In the genomic region with DNA sequence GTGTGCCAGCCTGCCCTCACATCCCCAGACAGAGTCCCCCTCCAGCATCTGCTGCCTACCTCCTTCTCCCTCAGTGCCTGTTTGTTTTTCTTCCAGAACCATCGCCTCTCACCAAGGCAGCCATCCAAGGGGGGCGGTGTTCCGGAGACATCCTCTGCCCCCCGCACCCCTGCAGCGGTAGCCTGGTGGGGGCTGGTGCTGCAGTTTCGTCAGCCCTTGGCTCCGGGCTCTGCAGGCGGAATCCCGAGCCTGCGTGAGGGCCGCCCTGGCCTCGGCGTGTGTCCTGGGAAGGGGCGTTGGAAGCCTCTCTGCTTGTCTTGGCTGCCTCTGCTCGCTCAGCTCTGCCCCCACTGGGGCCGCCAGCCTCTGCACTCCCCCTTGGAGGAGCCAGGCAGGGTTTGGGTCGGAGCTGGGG, we compare ENCODE assay signal across 10 cellular contexts.
A peak's percentile ranks its signal among the peaks of the same experiment; 100 is the strongest.
DNase-seq lines count a peak whose midpoint lies in the region; ATAC-seq lines count a peak whose summit lies in the region.
"Had no signal": no experiment of that assay in that cellular context is flagged by ENCODE, and none has a peak within 500 bp of the region (broad histone marks: within the 10 kb centered on the region; RNA-seq: fewer than 3 reads in every experiment).

No MANE protein-coding gene starts in this region.

- H3K4ac ChIP-seq in trophoblast cell (ENCODE audit: low read depth, low read length): no peak overlapping the region

- peak overlapping the region; percentile 22 for H3K14ac ChIP-seq in trophoblast cell (ENCODE audit: low read length)

- ATAC-seq in HG03175 (IDR thresholded peaks at IDR 0.05; ENCODE audit: unreplicated experiment): no peak

- no peaks in the 10 kb centered on the region for H3K27me3 ChIP-seq in trophoblast cell (ENCODE audit: insufficient read depth, low read length)

- H2AK5ac ChIP-seq in trophoblast cell (ENCODE audit: low read length): peak overlapping the region; percentile 60

- peaks cover 14 to 28% of the 10 kb centered on the region in 2 experiments for H3K4me1 ChIP-seq in trophoblast cell (ENCODE audit: control insufficient read depth in 1 of 2, insufficient read depth in 2 of 2, low read length in 2 of 2)

- no peak overlapping the region for H2AFZ ChIP-seq in trophoblast cell (ENCODE audit: insufficient read depth, low read length, poor library complexity)

- DNase-seq in DMS 273 treated with DMSO at 0.1 percent for 48 hours (lab: John Stamatoyannopoulos, UW) (peak; percentile 84), SK-N-MC (ENCODE audit: low read depth, low spot score) (no peak), head of caudate nucleus (peak in 30 of 42 donors; percentile 11 to 62 (median 44)), trophoblast cell (no peak), cerebellar nuclear complex (lab: John Stamatoyannopoulos, UW) (no peak), T-helper 9 cell (no peak)
- no peak for DNase-seq in stimulated activated CD4-positive, alpha-beta T cell treated with anti-CD3 and anti-CD28 coated beads, Interleukin-1b, Interleukin-23, amount 100 ng/mL, for 48 hours
- DNase-seq: DMS79 treated with DMSO at 0.1 percent for 48 hours, MM.1S had no signal

- H2BK12ac ChIP-seq in trophoblast cell (ENCODE audit: low read length): peak overlapping the region; percentile 13

- H3K27ac ChIP-seq in SK-N-MC: peak overlapping the region; percentile 46; the same call in 1 of the 2 replicates
- no peak overlapping the region for H3K27ac ChIP-seq in trophoblast cell (ENCODE audit: low read depth, low read length)

- peak overlapping the region; percentile 7 for H3K18ac ChIP-seq in trophoblast cell (ENCODE audit: low read length)

- H4K12ac ChIP-seq in trophoblast cell (ENCODE audit: low read depth, low read length): no peak overlapping the region

- no peak overlapping the region for H3K4me2 ChIP-seq in trophoblast cell (ENCODE audit: low read length)

- H3K79me1 ChIP-seq in trophoblast cell (ENCODE audit: low read length): peaks cover 30% of the 10 kb centered on the region

- H3K4me3 ChIP-seq in SK-N-MC (peak overlapping the region; percentile 38), trophoblast cell (ENCODE audit: low read depth, low read length) (no peak overlapping the region)

- H3K9me3 ChIP-seq in SK-N-MC (ENCODE audit: low read depth, low read length): no peaks in the 10 kb centered on the region
- no peaks in the 10 kb centered on the region for H3K9me3 ChIP-seq in trophoblast cell (ENCODE audit: insufficient read depth, low read depth, low read length)

- no peaks in the 10 kb centered on the region for H3K79me2 ChIP-seq in trophoblast cell (ENCODE audit: control insufficient read depth, insufficient read depth, low read length, poor library complexity)

- H2BK120ac ChIP-seq in trophoblast cell (ENCODE audit: insufficient read depth, low read length, poor library complexity): peak overlapping the region; percentile 39

- H3K9ac ChIP-seq in SK-N-MC (ENCODE audit: insufficient read length) (no peak overlapping the region), trophoblast cell (ENCODE audit: low read length) (no peak overlapping the region)

- H3K23ac ChIP-seq in trophoblast cell (ENCODE audit: low read length): no peak overlapping the region

- no CpG with 5 or more reads among the region's 17 CpGs for WGBS in trophoblast cell (ENCODE audit: extremely low coverage, insufficient coverage, insufficient read length)

- H4K8ac ChIP-seq in trophoblast cell (ENCODE audit: low read depth, low read length): peak overlapping the region; percentile 34

- intact Hi-C loops in head of caudate nucleus (cut with DNase I): no loop called here

- H4K91ac ChIP-seq in trophoblast cell (ENCODE audit: low read depth, low read length): peak overlapping the region; percentile 53

- no peak overlapping the region for H2BK5ac ChIP-seq in trophoblast cell (ENCODE audit: low read depth, low read length, poor library complexity)

- H3K36me3 ChIP-seq in SK-N-MC (ENCODE audit: insufficient read depth, low read length): no peaks in the 10 kb centered on the region
- no peaks in the 10 kb centered on the region for H3K36me3 ChIP-seq in trophoblast cell (ENCODE audit: control insufficient read depth in 1 of 2, insufficient read depth in 2 of 2, low read length in 2 of 2)

Comparison
In these comparisons a context has a peak if more than half of its experiments do, and no peak if none do; other contexts are left out.
1. DNase-seq: peak in DMS 273 treated with DMSO at 0.1 percent for 48 hours (single experiment) and head of caudate nucleus (30 of 42); none in SK-N-MC (single experiment), trophoblast cell (0 of 2), cerebellar nuclear complex (0 of 2), stimulated activated CD4-positive, alpha-beta T cell treated with anti-CD3 and anti-CD28 coated beads, Interleukin-1b, Interleukin-23, amount 100 ng/mL, for 48 hours (single experiment) and T-helper 9 cell (single experiment).